In genomic region chr3:108264534-108265298, GRCh38 we compare ENCODE assay signal across 15 cellular contexts. TPM values are rescaled to one million over a fixed set of nuclear protein-coding genes. Genes with fewer than 3 reads are reported as not detected.
DNase-seq lines count a peak whose midpoint lies in the region; ATAC-seq and TF ChIP-seq lines count a peak whose summit lies in the region.
"Not testable (repeated sequence)": the region's sequence is repeated elsewhere in the genome, so short reads cannot be mapped to it uniquely, and the experiment has no call there.
"Had no signal": no experiment of that assay in that cellular context is flagged by ENCODE, and none has a peak within 500 bp of the region (broad histone marks: within the 10 kb centered on the region; RNA-seq: fewer than 3 reads in every experiment).

No MANE protein-coding gene starts in this region.

- H3K27ac ChIP-seq in DND-41 (ENCODE audit: low read length) = not testable (repeated sequence)

- not testable (repeated sequence) for H3K9ac ChIP-seq in DND-41 (ENCODE audit: low read depth, low read length)

- not testable (repeated sequence) for H3K79me2 ChIP-seq in DND-41 (ENCODE audit: insufficient read depth, low read length)

- not testable (repeated sequence) for H3K4me3 Mint-ChIP-seq in activated naive CD8-positive, alpha-beta T cell; progenitor cell of endocrine pancreas (ENCODE audit: low read depth)

- H3K4me1 ChIP-seq in DND-41 (ENCODE audit: insufficient read depth, low read length) = not testable (repeated sequence)

- H3K4me2 ChIP-seq in DND-41 (ENCODE audit: insufficient read depth, low read length) = not testable (repeated sequence)

- H3K4me3 ChIP-seq in DND-41 (ENCODE audit: low read depth in 1 of 2, low read length in 2 of 2) = not testable (repeated sequence)

- not testable (repeated sequence) for H3K9me3 ChIP-seq in DND-41 (ENCODE audit: insufficient read depth, low read length, severe bottlenecking)

- H3K36me3 Mint-ChIP-seq in activated naive CD8-positive, alpha-beta T cell; progenitor cell of endocrine pancreas (ENCODE audit: insufficient read depth): not testable (repeated sequence)

- ATAC-seq in DND-41 (ENCODE audit: insufficient read depth, low read depth) (peak; percentile 33; the same call in 1 of the 3 replicates), GM18909 (IDR thresholded peaks at IDR 0.05; ENCODE audit: poor library complexity, unreplicated experiment) (peak; percentile 89), GM21390 (IDR thresholded peaks at IDR 0.05; ENCODE audit: unreplicated experiment) (peak; percentile 81), HG02763 (IDR thresholded peaks at IDR 0.05; ENCODE audit: unreplicated experiment) (peak; percentile 74), HG03103 (IDR thresholded peaks at IDR 0.05; ENCODE audit: low read depth, unreplicated experiment) (peak; percentile 56)

- not testable (repeated sequence) for H4K20me1 ChIP-seq in DND-41 (ENCODE audit: insufficient read depth, low read length)

- H3K27me3 ChIP-seq in DND-41 (ENCODE audit: insufficient read depth, low read length, poor library complexity) = not testable (repeated sequence)

- not testable (repeated sequence) for H3K4me1 Mint-ChIP-seq in activated naive CD8-positive, alpha-beta T cell (ENCODE audit: low read depth)
- H3K4me1 Mint-ChIP-seq in progenitor cell of endocrine pancreas (ENCODE audit: low read depth) = peaks cover 16% of the 10 kb centered on the region

- not testable (repeated sequence) for H2AFZ ChIP-seq in DND-41 (ENCODE audit: low read depth, low read length)

- H3K9me3 Mint-ChIP-seq in activated naive CD8-positive, alpha-beta T cell (ENCODE audit: low read depth) = peaks cover 10% of the 10 kb centered on the region
- H3K9me3 Mint-ChIP-seq in progenitor cell of endocrine pancreas (ENCODE audit: low read depth) = peaks cover 20% of the 10 kb centered on the region

- not testable (repeated sequence) for DNase-seq in DND-41; progenitor cell of endocrine pancreas (ENCODE audit: low spot score, unreplicated experiment)
- DNase-seq in NCI-H146 (lab: John Stamatoyannopoulos, UW) = peak; percentile 49

- H3K27ac Mint-ChIP-seq in activated naive CD8-positive, alpha-beta T cell = peak overlapping the region; percentile 58
- H3K27ac Mint-ChIP-seq in progenitor cell of endocrine pancreas = peak overlapping the region; percentile 33

- not testable (repeated sequence) for H3K27me3 Mint-ChIP-seq in activated naive CD8-positive, alpha-beta T cell; progenitor cell of endocrine pancreas

- not testable (repeated sequence) for TF ChIP-seq CTCF in DND-41 (IDR thresholded peaks at IDR 0.05; ENCODE audit: borderline replicate concordance, extremely low read depth, low read length, poor library complexity, severe bottlenecking); progenitor cell of endocrine pancreas (IDR thresholded peaks at IDR 0.05; ENCODE audit: unreplicated experiment)

- not testable (repeated sequence) for H3K36me3 ChIP-seq in DND-41 (ENCODE audit: insufficient read depth, low read length)

RNA-seq across cellular contexts. Expression of gene HHLA2, which starts 31.6 kb away (rescaled TPM):
- total RNA-seq in progenitor cell of endocrine pancreas = not detected in 2 replicates
- total RNA-seq: A172, dermis microvascular lymphatic vessel endothelial cell, fibroblast of lung, left ventricle myocardium inferior, LHCN-M2, PC-3, Right ventricle myocardium inferior had no signal

RNA-seq across cellular contexts. Expression of gene IFT57, which starts 42.5 kb away (rescaled TPM):
- 63.8 and 70.5 TPM in 2 replicates for total RNA-seq in progenitor cell of endocrine pancreas

Comparison
In these comparisons a context has a peak if more than half of its experiments do, and no peak if none do; other contexts are left out.
1. ATAC-seq: peak in every context shown above with its lines; median percentile 89 in GM18909; 81 in GM21390; 74 in HG02763; 56 in HG03103; 33 in DND-41.